In genomic region chr2:100941646-100942240, GRCh38 we compare ENCODE assay signal across 15 cellular contexts.
DNase-seq lines count a peak whose midpoint lies in the region; ATAC-seq and TF ChIP-seq lines count a peak whose summit lies in the region.
"Had no signal": no experiment of that assay in that cellular context is flagged by ENCODE, and none has a peak within 500 bp of the region (broad histone marks: within the 10 kb centered on the region; RNA-seq: fewer than 3 reads in every experiment).

No MANE protein-coding gene starts in this region.

- WGBS in gastroesophageal sphincter (ENCODE audit: low coverage in 1 of 2), 2 donors, result 81 to 89% methylated on average over 6 to 9 of the region's 10 CpGs
- 77 to 80% methylated on average over 10 of the region's 10 CpGs for WGBS in tibial nerve, 2 donors

- H3K27ac Mint-ChIP-seq in activated naive CD8-positive, alpha-beta T cell treated with anti-CD3 and anti-CD28 coated beads, Interleukin-2, amount 10 ng/mL, durations not matched to agents 7 days and 5 days, result peak overlapping the region; percentile 77
- H3K27ac Mint-ChIP-seq: naive B cell had no signal

- H3K27me3 ChIP-seq in gastroesophageal sphincter (no peaks in the 10 kb centered on the region), tibial nerve (no peaks in the 10 kb centered on the region)
- H3K27me3 ChIP-seq: sigmoid colon had no signal

- TF ChIP-seq POLR2A in gastroesophageal sphincter (IDR thresholded peaks at IDR 0.05) (no peak), tibial nerve (IDR thresholded peaks at IDR 0.05) (no peak)

- peak; percentile 51 for ATAC-seq in activated naive CD8-positive, alpha-beta T cell treated with anti-CD3 and anti-CD28 coated beads, Interleukin-2, amount 10 ng/mL, durations not matched to agents 7 days and 5 days (ENCODE audit: low read depth)
- peak; percentile 40 for ATAC-seq in gastroesophageal sphincter
- no peak for ATAC-seq in HG03432 (IDR thresholded peaks at IDR 0.05; ENCODE audit: unreplicated experiment)

- H3K36me3 ChIP-seq in gastroesophageal sphincter (peaks cover 0 to 57% of the 10 kb centered on the region in 2 donors), tibial nerve (peaks cover 0 to 5% (median 0%) of the 10 kb centered on the region in 3 donors)
- H3K36me3 ChIP-seq: sigmoid colon had no signal

- H3K27ac ChIP-seq in gastroesophageal sphincter, result no peak overlapping the region
- H3K27ac ChIP-seq in tibial nerve, result no peak overlapping the region
- H3K27ac ChIP-seq: sigmoid colon had no signal

- POLR2A ChIA-PET in activated naive CD8-positive, alpha-beta T cell treated with anti-CD3 and anti-CD28 coated beads, Interleukin-2, amount 10 ng/mL, durations not matched to agents 7 days and 5 days (lab: Charles Lee), result interaction anchor here (1.7 kb wide), 1 partner anchor 60 kb away, joined by 6 read pairs; the partner anchor contains the start of gene RPL31

- H3K4me1 ChIP-seq in gastroesophageal sphincter, result no peaks in the 10 kb centered on the region
- no peaks in the 10 kb centered on the region for H3K4me1 ChIP-seq in tibial nerve
- H3K4me1 ChIP-seq: sigmoid colon had no signal

- no peaks in the 10 kb centered on the region for H3K36me3 Mint-ChIP-seq in activated naive CD8-positive, alpha-beta T cell treated with anti-CD3 and anti-CD28 coated beads, Interleukin-2, amount 10 ng/mL, durations not matched to agents 7 days and 5 days
- H3K36me3 Mint-ChIP-seq: naive B cell had no signal

- no peak overlapping the region for H3K4me3 ChIP-seq in gastroesophageal sphincter
- no peak overlapping the region for H3K4me3 ChIP-seq in tibial nerve
- H3K4me3 ChIP-seq: sigmoid colon had no signal

- H3K4me3 Mint-ChIP-seq in activated naive CD8-positive, alpha-beta T cell treated with anti-CD3 and anti-CD28 coated beads, Interleukin-2, amount 10 ng/mL, durations not matched to agents 7 days and 5 days, result peak overlapping the region; percentile 62
- H3K4me3 Mint-ChIP-seq: naive B cell had no signal

- H3K27me3 Mint-ChIP-seq in activated naive CD8-positive, alpha-beta T cell treated with anti-CD3 and anti-CD28 coated beads, Interleukin-2, amount 10 ng/mL, durations not matched to agents 7 days and 5 days, result peaks cover 3% of the 10 kb centered on the region

- H3K9me3 Mint-ChIP-seq in activated naive CD8-positive, alpha-beta T cell treated with anti-CD3 and anti-CD28 coated beads, Interleukin-2, amount 10 ng/mL, durations not matched to agents 7 days and 5 days, result no peaks in the 10 kb centered on the region
- H3K9me3 Mint-ChIP-seq: naive B cell had no signal

- peaks cover 16% of the 10 kb centered on the region for H3K4me1 Mint-ChIP-seq in activated naive CD8-positive, alpha-beta T cell treated with anti-CD3 and anti-CD28 coated beads, Interleukin-2, amount 10 ng/mL, durations not matched to agents 7 days and 5 days

- peak; percentile 23 for DNase-seq in AG08395 (ENCODE audit: low spot score)
- peak; percentile 34 for DNase-seq in ELR (ENCODE audit: low read depth)
- DNase-seq in activated naive CD8-positive, alpha-beta T cell treated with anti-CD3 and anti-CD28 coated beads, Interleukin-2, amount 10 ng/mL, durations not matched to agents 7 days and 5 days, result no peak
- DNase-seq in tibial nerve (ENCODE audit: low spot score in 2 of 2), result no peak
- DNase-seq in GM19240 (ENCODE audit: insufficient read length, low spot score), result no peak
- no peak for DNase-seq in NCI-H2196 (lab: John Stamatoyannopoulos, UW; ENCODE audit: unreplicated experiment)
- DNase-seq: C1 segment of cervical spinal cord, foreskin melanocyte, GF-D8, naive B cell, NCI-H1930, NCI-H774, sigmoid colon had no signal

- TF ChIP-seq CTCF in gastroesophageal sphincter (IDR thresholded peaks at IDR 0.05) (no peak), tibial nerve (IDR thresholded peaks at IDR 0.05) (no peak)

- H3K9me3 ChIP-seq in gastroesophageal sphincter (no peaks in the 10 kb centered on the region), tibial nerve (no peaks in the 10 kb centered on the region)
- H3K9me3 ChIP-seq: sigmoid colon had no signal

- TF ChIP-seq EP300 in gastroesophageal sphincter (IDR thresholded peaks at IDR 0.05) (no peak), tibial nerve (IDR thresholded peaks at IDR 0.05) (no peak)

Comparison
In these comparisons a context has a peak if more than half of its experiments do, and no peak if none do; other contexts are left out.
1. DNase-seq: peak in AG08395 (single experiment) and ELR (single experiment); none in activated naive CD8-positive, alpha-beta T cell treated with anti-CD3 and anti-CD28 coated beads, Interleukin-2, amount 10 ng/mL, durations not matched to agents 7 days and 5 days (single experiment), tibial nerve (0 of 2), GM19240 (single experiment) and NCI-H2196 (single experiment).